Comparison of ENCODE assay signal across 13 cellular contexts in genomic region chr4:108483077-108483476, GRCh38.
DNase-seq lines count a peak whose midpoint lies in the region; ATAC-seq and TF ChIP-seq lines count a peak whose summit lies in the region.
"Had no signal": no experiment of that assay in that cellular context is flagged by ENCODE, and none has a peak within 500 bp of the region (broad histone marks: within the 10 kb centered on the region; RNA-seq: fewer than 3 reads in every experiment).

No MANE protein-coding gene starts in this region.

- peaks cover 61% of the 10 kb centered on the region for H3K4me1 ChIP-seq in DND-41 (ENCODE audit: insufficient read depth, low read length)
- H3K4me1 ChIP-seq: esophagus muscularis mucosa, HAP-1 had no signal

- no peak overlapping the region for H2AFZ ChIP-seq in DND-41 (ENCODE audit: low read depth, low read length)

- H3K27ac ChIP-seq in DND-41 (ENCODE audit: low read length) (peak overlapping the region; percentile 94), KOPT-K1 (ENCODE audit: low read depth, low read length, poor library complexity, severe bottlenecking) (peak overlapping the region; percentile 92)
- H3K27ac ChIP-seq: esophagus muscularis mucosa had no signal

- no peaks in the 10 kb centered on the region for H3K36me3 ChIP-seq in DND-41 (ENCODE audit: insufficient read depth, low read length)
- H3K36me3 ChIP-seq in KOPT-K1 (ENCODE audit: insufficient read depth, low read length): no peaks in the 10 kb centered on the region
- H3K36me3 ChIP-seq: esophagus muscularis mucosa, HAP-1 had no signal

- peak overlapping the region; percentile 51 for H3K9ac ChIP-seq in DND-41 (ENCODE audit: low read depth, low read length)

- TF ChIP-seq CTCF in DND-41 (IDR thresholded peaks at IDR 0.05; ENCODE audit: borderline replicate concordance, extremely low read depth, low read length, poor library complexity, severe bottlenecking): no peak

- DNase-seq in DND-41 (peak; percentile 92), iris pigment epithelial cell (ENCODE audit: low read depth) (peak; percentile 10), islet precursor cell (no peak)
- peak; percentile 59 for DNase-seq in activated CD8-positive, alpha-beta memory T cell treated with anti-CD3 and anti-CD28 coated beads, Interleukin-2, amount 50 U/mL, for 48 hours
- no peak for DNase-seq in effector CD8-positive, alpha-beta T cell (lab: John Stamatoyannopoulos, UW)
- DNase-seq: NCI-H1048, NCI-H524 treated with DMSO at 0.1 percent for 48 hours had no signal

- peak overlapping the region; percentile 49 for H3K4me2 ChIP-seq in DND-41 (ENCODE audit: insufficient read depth, low read length)

- no peaks in the 10 kb centered on the region for H3K79me2 ChIP-seq in DND-41 (ENCODE audit: insufficient read depth, low read length)

- H4K20me1 ChIP-seq in DND-41 (ENCODE audit: insufficient read depth, low read length): no peaks in the 10 kb centered on the region

- peak; percentile 88 for ATAC-seq in DND-41 (ENCODE audit: insufficient read depth, low read depth)
- ATAC-seq in HG02970 (IDR thresholded peaks at IDR 0.05; ENCODE audit: low FRiP score, unreplicated experiment): no peak
- no peak for ATAC-seq in GM21737 (IDR thresholded peaks at IDR 0.05; ENCODE audit: unreplicated experiment)
- ATAC-seq: stimulated activated memory B cell treated with anti-CD40 and anti-IgM and Interleukin-4, amounts not matched to agents 10 μg/mL and 1 μg/mL and 100 μg/mL, for 72 hours had no signal

- H3K9me3 ChIP-seq in DND-41 (ENCODE audit: insufficient read depth, low read length, severe bottlenecking) (no peaks in the 10 kb centered on the region), KOPT-K1 (ENCODE audit: insufficient read depth, low read length, poor library complexity, severe bottlenecking) (peaks cover under 1% of the 10 kb centered on the region)
- H3K9me3 ChIP-seq: esophagus muscularis mucosa, HAP-1 had no signal

- peak overlapping the region in 1 of 2 experiments; percentile 12; a peak in 2 of 4 replicates for H3K4me3 ChIP-seq in DND-41 (ENCODE audit: low read depth in 1 of 2, low read length in 2 of 2)
- H3K4me3 ChIP-seq: esophagus muscularis mucosa, HAP-1 had no signal

- H3K27me3 ChIP-seq in DND-41 (ENCODE audit: insufficient read depth, low read length, poor library complexity): no peaks in the 10 kb centered on the region
- H3K27me3 ChIP-seq: esophagus muscularis mucosa had no signal

Comparison
In these comparisons a context has a peak if more than half of its experiments do, and no peak if none do; other contexts are left out.
1. DNase-seq: peak in DND-41 (single experiment), activated CD8-positive, alpha-beta memory T cell treated with anti-CD3 and anti-CD28 coated beads, Interleukin-2, amount 50 U/mL, for 48 hours (single experiment) and iris pigment epithelial cell (single experiment); none in effector CD8-positive, alpha-beta T cell (single experiment) and islet precursor cell (single experiment).